Comparison of ENCODE assay signal across 8 cellular contexts in genomic region chr21:33127154-33127893, GRCh38. TPM values are rescaled to one million over a fixed set of nuclear protein-coding genes. Genes with fewer than 3 reads are reported as not detected.
A peak's percentile ranks its signal among the peaks of the same experiment; 100 is the strongest.
DNase-seq lines count a peak whose midpoint lies in the region; ATAC-seq, FAIRE-seq and TF ChIP-seq lines count a peak whose summit lies in the region.

No MANE protein-coding gene starts in this region.

- CTCF ChIA-PET in A549 (lab: Yijun Ruan, JAX) = interaction anchor here (0.5 to 5.0 kb wide), 57 partner anchors 9 to 477 kb away, joined by 3 to 56 read pairs (median 4); no protein-coding TSS in a partner anchor

- WGBS in A549 (ENCODE audit: missing lambda C conversion rate) = 4% methylated on average over 16 of the region's 18 CpGs
- WGBS in small intestine, 3 donors = 4 to 10% (median 9%) methylated on average over 18 of the region's 18 CpGs

- peak; percentile 46 to 59 for DNase-seq in A549 (ENCODE audit: low read depth in 1 of 2, low spot score in 1 of 2)
- DNase-seq in GM13977 (ENCODE audit: low spot score) = peak; percentile 72
- DNase-seq in MV-4-11 (lab: John Stamatoyannopoulos, UW) = peak; percentile 71
- peak; percentile 74 for DNase-seq in UCSD-AML1 (lab: John Stamatoyannopoulos, UW; ENCODE audit: unreplicated experiment)
- DNase-seq in brain pericyte (ENCODE audit: low read depth, low spot score) = peak; percentile 8
- DNase-seq in iPS-NIHi11 (ENCODE audit: low spot score) = peak; percentile 68
- peak; percentile 54 for DNase-seq in small intestine

- H3K4me2 ChIP-seq in A549 = peak overlapping the region; percentile 69

- in situ Hi-C loops in GM13977 (cut with MboI; ENCODE audit: low pct_unique_long_range_greater_than_20kb, low sequenced_read_pairs, unreplicated experiment) = no loop called here

- POLR2A ChIA-PET in A549 (lab: Yijun Ruan, JAX) = interaction anchor here (0.6 kb wide), 1 partner anchor 133 kb away, joined by 3 read pairs; no protein-coding TSS in a partner anchor

- TF ChIP-seq RAD21 in A549 (conservative IDR thresholded peaks at IDR 0.05 in 1 of 2, IDR thresholded peaks at IDR 0.05 in 1 of 2) = peak; percentile 83 to 84

- H3K27ac ChIP-seq in A549 (no peak overlapping the region), small intestine (ENCODE audit: low read depth in 1 of 2, low read length in 1 of 2) (no peak overlapping the region)

- peak; percentile 93 to 97 for ATAC-seq in A549
- ATAC-seq in HG03139 (IDR thresholded peaks at IDR 0.05; ENCODE audit: unreplicated experiment) = no peak

- H3K4me3 ChIP-seq in A549 = peak overlapping the region; percentile 41
- H3K4me3 ChIP-seq in small intestine (ENCODE audit: low read depth in 1 of 2, low read length in 2 of 2) = no peak overlapping the region

- H3K36me3 ChIP-seq in small intestine (ENCODE audit: control insufficient read depth in 2 of 2, insufficient read depth in 2 of 2, low read length in 2 of 2) = no peaks in the 10 kb centered on the region

- H3K27me3 ChIP-seq in small intestine (ENCODE audit: control insufficient read depth in 2 of 2, insufficient read depth in 2 of 2, low read length in 2 of 2) = peaks cover 0 to 5% of the 10 kb centered on the region in 2 donors

- no peaks in the 10 kb centered on the region for H3K9me3 ChIP-seq in A549
- H3K9me3 ChIP-seq in small intestine (ENCODE audit: control insufficient read depth, low read depth) = no peaks in the 10 kb centered on the region

- FAIRE-seq in A549 (lab: Jason Lieb, UNC) (no peak), small intestine (lab: Jason Lieb, UNC) (no peak)

- TF ChIP-seq CTCF in A549 (IDR thresholded peaks at IDR 0.05) (peak; percentile 78), GM13977 (IDR thresholded peaks at IDR 0.05; ENCODE audit: extremely low read depth, insufficient read depth, missing control alignments) (peak; percentile 86)

- TF ChIP-seq POLR2A in A549 (IDR thresholded peaks at IDR 0.05; ENCODE audit: low read length) = no peak

- TF ChIP-seq EP300 in A549 (IDR thresholded peaks at IDR 0.05) = no peak

- H3K4me1 ChIP-seq in A549 = peaks cover 10% of the 10 kb centered on the region; the same call in 2 of the 3 replicates
- peaks cover 0 to 3% of the 10 kb centered on the region in 2 donors for H3K4me1 ChIP-seq in small intestine (ENCODE audit: control insufficient read depth in 2 of 2, insufficient read depth in 1 of 2, low read depth in 1 of 2, low read length in 1 of 2)

TF ChIP-seq in A549, 52 proteins besides CTCF, POLR2A, EP300 and RAD21:
- no peak for TF ChIP-seq HEYL (CRISPR knock-in tag; IDR thresholded peaks at IDR 0.05)
- peak; percentile 72 for TF ChIP-seq SMC3 (IDR thresholded peaks at IDR 0.05)

RNA-seq across cellular contexts. Expression of gene OLIG1, which starts 57.4 kb away (rescaled TPM):
- polyA plus RNA-seq in A549 (2011; rRNA removed) (not detected in 2 replicates), A549 (2017; fragmentation: RNase III; extraction: RNeasy Plus Mini Kit Qiagen cat#74134 plus additional on column Dnase treatment) (not detected in 3 replicates), small intestine (not detected)
- 0.01 TPM in 1 of 2 replicates, not detected in the other for polyA plus RNA-seq in A549 (2012; cell fraction: cytosol; rRNA removed)
- 0.04 and 0.12 TPM in 2 replicates for polyA plus RNA-seq in A549 (2012; cell fraction: nucleus; rRNA removed)
- not detected in 2 replicates for polyA minus RNA-seq in A549 (2011; rRNA and poly(A)+ RNA removed)

Comparison
In these comparisons a context has a peak if more than half of its experiments do, and no peak if none do; other contexts are left out.
1. DNase-seq: peak in every context shown above with its lines; median percentile 74 in UCSD-AML1; 72 in GM13977; 71 in MV-4-11; 68 in iPS-NIHi11; 54 in small intestine; 52 in A549; 8 in brain pericyte.